Comparison of ENCODE assay signal across 16 cellular contexts in genomic region chr2:20165677-20166509, GRCh38. TPM values are rescaled to one million over a fixed set of nuclear protein-coding genes. Genes with fewer than 3 reads are reported as not detected.
A peak's percentile ranks its signal among the peaks of the same experiment; 100 is the strongest.
DNase-seq lines count a peak whose midpoint lies in the region; ATAC-seq, FAIRE-seq and TF ChIP-seq lines count a peak whose summit lies in the region.
"Had no signal": no experiment of that assay in that cellular context is flagged by ENCODE, and none has a peak within 500 bp of the region (broad histone marks: within the 10 kb centered on the region; RNA-seq: fewer than 3 reads in every experiment).

No MANE protein-coding gene starts in this region.

- in situ Hi-C loops in IMR-90 (cut with MboI; ENCODE audit: low sequenced_read_pairs) = no loop called here

- no peak for TF ChIP-seq CTCF in A549 (IDR thresholded peaks at IDR 0.05)
- no peak for TF ChIP-seq CTCF in IMR-90 (conservative IDR thresholded peaks at IDR 0.05; ENCODE audit: low read depth, low read length)
- no peak for TF ChIP-seq CTCF in endodermal cell (conservative IDR thresholded peaks at IDR 0.05)

- no peaks in the 10 kb centered on the region for H3K9me3 Mint-ChIP-seq in endodermal cell

- DNase-seq in A549 (ENCODE audit: low read depth in 1 of 2, low spot score in 1 of 2) (no peak), IMR-90 (no peak), endodermal cell (peak; percentile 28)
- DNase-seq in stimulated activated CD4-positive, alpha-beta T cell treated with anti-CD3 and anti-CD28 coated beads, Interleukin-1b, Interleukin-23, amount 100 ng/mL, for 48 hours = no peak
- DNase-seq: activated T-cell treated with anti-CD3 and anti-CD28 coated beads, Interleukin-2, amount 50 U/mL, for 1 hour; aorta; dorsolateral prefrontal cortex; midbrain; NCI-H1105; NCI-H510A treated with DMSO at 0.1 percent for 48 hours; uterus; WERI-Rb-1 had no signal

- H4K8ac ChIP-seq in IMR-90 (ENCODE audit: low read depth in 2 of 2, low read length in 2 of 2) = peak overlapping the region; percentile 83 to 90

- TF ChIP-seq RAD21 in A549 (conservative IDR thresholded peaks at IDR 0.05 in 1 of 2, IDR thresholded peaks at IDR 0.05 in 1 of 2) (no peak), IMR-90 (IDR thresholded peaks at IDR 0.05; ENCODE audit: low read length) (no peak)

- H3K36me3 ChIP-seq in IMR-90 (ENCODE audit: control insufficient read depth, insufficient read depth, low read length) (no peaks in the 10 kb centered on the region), endodermal cell (ENCODE audit: control insufficient read depth, insufficient read depth, low read length) (no peaks in the 10 kb centered on the region)
- H3K36me3 ChIP-seq: uterus, WERI-Rb-1 had no signal

- ATAC-seq in A549 (peak; percentile 13 to 15; a peak in 3 of 6 replicates), GM18867 (IDR thresholded peaks at IDR 0.05; ENCODE audit: unreplicated experiment) (peak; percentile 56), IMR-90 (ENCODE audit: low read depth) (no peak), GM21619 (IDR thresholded peaks at IDR 0.05; ENCODE audit: unreplicated experiment) (no peak), HG02623 (IDR thresholded peaks at IDR 0.05; ENCODE audit: unreplicated experiment) (no peak), GM18909 (IDR thresholded peaks at IDR 0.05; ENCODE audit: poor library complexity, unreplicated experiment) (no peak)

- H3K18ac ChIP-seq in IMR-90 (ENCODE audit: low read depth, low read length) = peak overlapping the region; percentile 53; the same call in 1 of the 2 replicates

- H2AK9ac ChIP-seq in IMR-90 (replicated peaks; ENCODE audit: low read depth, low read length, poor library complexity) = peak overlapping the region; percentile 87

- peak overlapping the region; percentile 71 to 81 for H3K27ac ChIP-seq in A549
- no peak overlapping the region; the same call in 1 of the 2 replicates for H3K27ac ChIP-seq in IMR-90 (ENCODE audit: insufficient read depth, low read length)
- H3K27ac ChIP-seq in endodermal cell (ENCODE audit: low read depth, low read length) = no peak overlapping the region
- H3K27ac ChIP-seq: dorsolateral prefrontal cortex, uterus, WERI-Rb-1 had no signal

- H4K5ac ChIP-seq in IMR-90 (ENCODE audit: low read depth, low read length) = no peak overlapping the region; the same call in 1 of the 2 replicates

- H3K4me2 ChIP-seq in A549 (peak overlapping the region; percentile 55), IMR-90 (ENCODE audit: low read depth, low read length) (no peak overlapping the region)

- no peak for FAIRE-seq in A549 (lab: Jason Lieb, UNC)

- H2BK20ac ChIP-seq in IMR-90 (ENCODE audit: low read depth, low read length) = peak overlapping the region; percentile 47

- peak overlapping the region; percentile 75 for H2BK120ac ChIP-seq in IMR-90 (ENCODE audit: low read depth, low read length)

- peak overlapping the region; percentile 86 for H3K14ac ChIP-seq in IMR-90 (replicated peaks; ENCODE audit: low read depth, low read length)

- H3K56ac ChIP-seq in IMR-90 (ENCODE audit: extremely low read depth, insufficient read depth, low read length) = no peak overlapping the region

- peak overlapping the region; percentile 74 for H3K4ac ChIP-seq in IMR-90 (ENCODE audit: low read depth, low read length)

- BruUV-seq in IMR-90 (replicated peaks; lab: Mats Ljungman, UMichigan) = no TSS peak

- intact Hi-C loops in IMR-90 (cut with micrococcal nuclease) = loop anchor here (5.0 kb wide), 1 partner anchor 56 kb away; no protein-coding TSS in a partner anchor

- dilution Hi-C loops in IMR-90 (cut with HindIII; ENCODE audit: low sequenced_read_pairs, unreplicated experiment) = no loop called here

- H3K27me3 Mint-ChIP-seq in endodermal cell (ENCODE audit: insufficient read depth) = no peaks in the 10 kb centered on the region

- TF ChIP-seq POLR2A in A549 (IDR thresholded peaks at IDR 0.05; ENCODE audit: low read length) (no peak), IMR-90 (IDR thresholded peaks at IDR 0.05; ENCODE audit: low read depth, low read length) (no peak)

- H3K27ac Mint-ChIP-seq in endodermal cell = no peak overlapping the region

- no peak overlapping the region for H3K9ac ChIP-seq in IMR-90 (ENCODE audit: low read depth, low read length)
- no peak overlapping the region for H3K9ac ChIP-seq in endodermal cell (ENCODE audit: extremely low read depth, low read length, poor library complexity, severe bottlenecking)

- H3K9me1 ChIP-seq in IMR-90 (ENCODE audit: insufficient read depth, low read length) = peaks cover 32% of the 10 kb centered on the region

- H3K4me3 ChIP-seq in A549 (no peak overlapping the region), IMR-90 (ENCODE audit: insufficient read depth, low read depth, low read length) (no peak overlapping the region), endodermal cell (ENCODE audit: low read length) (no peak overlapping the region)
- H3K4me3 ChIP-seq: dorsolateral prefrontal cortex, uterus had no signal

- peak overlapping the region; percentile 98 for H2BK5ac ChIP-seq in IMR-90 (ENCODE audit: low read depth, low read length, poor library complexity, severe bottlenecking)

- POLR2A ChIA-PET in A549 (lab: Yijun Ruan, JAX) = no interaction called here
- POLR2A ChIA-PET in IMR-90 (lab: Charles Lee; ENCODE audit: unreplicated experiment) = no interaction called here

- no peaks in the 10 kb centered on the region for H4K20me1 ChIP-seq in IMR-90 (ENCODE audit: insufficient read depth, low read length)

- H3K4me1 ChIP-seq in A549 (peaks cover 29% of the 10 kb centered on the region), IMR-90 (ENCODE audit: control insufficient read depth, insufficient read depth, low read length) (peaks cover 13% of the 10 kb centered on the region), endodermal cell (ENCODE audit: control insufficient read depth, insufficient read depth, low read length) (no peaks in the 10 kb centered on the region)
- H3K4me1 ChIP-seq: uterus had no signal

- H3K9me3 ChIP-seq in A549 = no peaks in the 10 kb centered on the region
- H3K9me3 ChIP-seq in IMR-90 (ENCODE audit: control insufficient read depth, insufficient read depth, low read length) = no peaks in the 10 kb centered on the region
- no peaks in the 10 kb centered on the region for H3K9me3 ChIP-seq in endodermal cell (ENCODE audit: control insufficient read depth, low read length)
- H3K9me3 ChIP-seq: uterus had no signal

- H2AFZ ChIP-seq in IMR-90 (replicated peaks; ENCODE audit: low read length, poor library complexity) = peak overlapping the region; percentile 83

- 75% methylated on average over 9 of the region's 9 CpGs for WGBS in A549 (ENCODE audit: missing lambda C conversion rate)
- 91 to 100% methylated on average over 1 to 5 of the region's 9 CpGs for WGBS in IMR-90 (ENCODE audit: extremely low coverage in 2 of 2, insufficient read length in 1 of 2), 2 experiments
- WGBS in endodermal cell (ENCODE audit: insufficient coverage in 1 of 2, insufficient read length in 1 of 2), 2 experiments = 83 to 100% methylated on average over 2 to 9 of the region's 9 CpGs

- H3K4me1 Mint-ChIP-seq in endodermal cell = peaks cover 4% of the 10 kb centered on the region

- no peaks in the 10 kb centered on the region for H3K27me3 ChIP-seq in IMR-90 (ENCODE audit: control insufficient read depth, insufficient read depth, low read length)
- H3K27me3 ChIP-seq in endodermal cell (ENCODE audit: control insufficient read depth, insufficient read depth, low read length, poor library complexity, severe bottlenecking) = no peaks in the 10 kb centered on the region
- H3K27me3 ChIP-seq: uterus had no signal

- no peaks in the 10 kb centered on the region for H3K36me3 Mint-ChIP-seq in endodermal cell (ENCODE audit: low read depth)

- no peak overlapping the region for H3K4me3 Mint-ChIP-seq in endodermal cell

- CTCF ChIA-PET in A549 (lab: Yijun Ruan, JAX) = interaction anchor here (0.8 to 3.0 kb wide), 7 partner anchors 11 to 61 kb away, joined by 4 to 21 read pairs (median 6); partner anchors contain the start of gene SDC1
- CTCF ChIA-PET in IMR-90 (lab: Yijun Ruan, JAX) = no interaction called here

- peak overlapping the region; percentile 60 for H4K91ac ChIP-seq in IMR-90 (ENCODE audit: insufficient read depth, low read depth, low read length)

- H2AK5ac ChIP-seq in IMR-90 (ENCODE audit: low read depth, low read length) = peak overlapping the region; percentile 99

- TF ChIP-seq EP300 in A549 (IDR thresholded peaks at IDR 0.05) = no peak

- peak overlapping the region; percentile 100 for H2BK15ac ChIP-seq in IMR-90 (ENCODE audit: low read depth, low read length)

- peak overlapping the region; percentile 68 for H3K23ac ChIP-seq in IMR-90 (ENCODE audit: low read depth, low read length)

- peaks cover 0 to 14% of the 10 kb centered on the region in 2 experiments; a peak in 2 of 4 replicates for H3K79me1 ChIP-seq in IMR-90 (ENCODE audit: low read depth in 1 of 2, low read length in 2 of 2)

TF ChIP-seq in IMR-90, 13 proteins besides CTCF, POLR2A, EP300 and RAD21:
- TF ChIP-seq MXI1 (IDR thresholded peaks at IDR 0.05; ENCODE audit: borderline replicate concordance, low read depth, low read length) (no peak), RCOR1 (IDR thresholded peaks at IDR 0.05; ENCODE audit: insufficient replicate concordance, low read length) (no peak), NFE2L2 (IDR thresholded peaks at IDR 0.05; ENCODE audit: low read depth, low read length) (no peak), MAFK (IDR thresholded peaks at IDR 0.05; ENCODE audit: low read depth, low read length) (0 out of 2 replicates have a peak, but pooled peaks have one; percentile 13)

RNA-seq across cellular contexts. Expression of gene SDC1, which starts 59.0 kb away (rescaled TPM):
- polyA plus RNA-seq in A549 (2011; rRNA removed) = 97.1 and 116 TPM in 2 replicates
- 123 and 215 TPM in 2 replicates for polyA plus RNA-seq in A549 (2012; cell fraction: cytosol; rRNA removed)
- polyA plus RNA-seq in A549 (2012; cell fraction: nucleus; rRNA removed) = 279 and 455 TPM in 2 replicates
- 157 to 171 TPM (median 166 TPM) in 3 replicates for polyA plus RNA-seq in A549 (2017; fragmentation: RNase III; extraction: RNeasy Plus Mini Kit Qiagen cat#74134 plus additional on column Dnase treatment)
- 92.8 and 113 TPM in 2 replicates for polyA minus RNA-seq in A549 (2011; rRNA and poly(A)+ RNA removed)
- 22.0 and 23.6 TPM in 2 replicates for total RNA-seq in IMR-90 (2012; rRNA removed)
- 28.3 and 38.8 TPM in 2 replicates for polyA plus RNA-seq in IMR-90 (2012; rRNA removed)
- 21.6 and 39.0 TPM in 2 replicates for polyA plus RNA-seq in IMR-90 (2012; cell fraction: cytosol; rRNA removed)
- polyA plus RNA-seq in IMR-90 (2012; cell fraction: nucleus; rRNA removed; ENCODE audit: low replicate concordance) = 9.4 and 21.6 TPM in 2 replicates
- total RNA-seq in endodermal cell = 10 to 100 TPM; 12.7 to 19.2 TPM
- polyA plus RNA-seq in endodermal cell (2013, experiment 1 of 2) = 36.9 TPM
- polyA plus RNA-seq in endodermal cell (2013, experiment 2 of 2) = 39.5 TPM

Comparison
In these comparisons a context has a peak if more than half of its experiments do, and no peak if none do; other contexts are left out.
1. ATAC-seq: peak in A549 (2 of 2) and GM18867 (single experiment); none in IMR-90 (single experiment), GM21619 (single experiment), HG02623 (single experiment) and GM18909 (single experiment).
2. H3K27ac ChIP-seq: peak in A549 (2 of 2); none in IMR-90 (single experiment) and endodermal cell (single experiment).